ENCODE assay signal across 32 cellular contexts in genomic region chr22:24367841-24368240, GRCh38. TPM values are rescaled to one million over a fixed set of nuclear protein-coding genes. Genes with fewer than 3 reads are reported as not detected.
DNase-seq lines count a peak whose midpoint lies in the region; ATAC-seq, FAIRE-seq and TF ChIP-seq lines count a peak whose summit lies in the region.
"Had no signal": no experiment of that assay in that cellular context is flagged by ENCODE, and none has a peak within 500 bp of the region (broad histone marks: within the 10 kb centered on the region; RNA-seq: fewer than 3 reads in every experiment).

No MANE protein-coding gene starts in this region.

- DNase-seq in AG08395 (ENCODE audit: low spot score) (peak; percentile 41), HCEC 1CT (peak; percentile 30), astrocyte (ENCODE audit: low read depth) (no peak), left lobe of liver (ENCODE audit: low spot score) (no peak), DMS53 treated with DMSO at 0.1 percent for 48 hours (lab: John Stamatoyannopoulos, UW; ENCODE audit: unreplicated experiment) (no peak), glomerular visceral epithelial cell (ENCODE audit: extremely low spot score) (no peak), NCI-H2196 (lab: John Stamatoyannopoulos, UW; ENCODE audit: unreplicated experiment) (no peak)
- no peak for DNase-seq in activated CD8-positive, alpha-beta memory T cell treated with anti-CD3 and anti-CD28 coated beads, Interleukin-2, amount 50 U/mL, for 48 hours
- DNase-seq: activated CD4-positive, alpha-beta T cell treated with anti-CD3 and anti-CD28 coated beads for 1 hour; activated naive CD4-positive, alpha-beta T cell; activated T-cell treated with anti-CD3 and anti-CD28 coated beads, Interleukin-2, amount 50 U/mL, for 24 hours; adrenal gland; Caco-2; DMS79 treated with DMSO at 0.1 percent for 48 hours; endodermal cell; heart left ventricle; left cardiac atrium; mesendoderm; NCI-H526; Peyer's patch; psoas muscle; stimulated activated CD4-positive, alpha-beta T cell treated with anti-CD3 and anti-CD28 coated beads, Interleukin-1b, Interleukin-23, amount 100 ng/mL, for 48 hours; upper lobe of left lung had no signal

- no peaks in the 10 kb centered on the region for H3K27me3 Mint-ChIP-seq in astrocyte (ENCODE audit: low read depth, unreplicated experiment)
- H3K27me3 Mint-ChIP-seq: activated T-cell treated with anti-CD3 and anti-CD28 coated beads, Interleukin-2, amount 50 U/mL, for 24 hours had no signal

- no peak overlapping the region for H3K27ac Mint-ChIP-seq in astrocyte (ENCODE audit: unreplicated experiment)
- H3K27ac Mint-ChIP-seq: activated T-cell treated with anti-CD3 and anti-CD28 coated beads, Interleukin-2, amount 50 U/mL, for 24 hours; T-helper 1 cell treated with Interleukin-12 subunit alpha and Interleukin-12 subunit beta and Interleukin-4 antibody, amounts not matched to agents 30 μg/mL and 1 μg/mL, for 36 hours had no signal

- H3K4me1 ChIP-seq in astrocyte (ENCODE audit: insufficient read depth, low read length), result no peaks in the 10 kb centered on the region
- H3K4me1 ChIP-seq: adrenal gland, Caco-2, Peyer's patch, psoas muscle had no signal

- no peak overlapping the region for H2AFZ ChIP-seq in astrocyte (ENCODE audit: low read depth, low read length)

- H3K36me3 ChIP-seq in astrocyte (ENCODE audit: insufficient read depth, low read length), result peaks cover 33% of the 10 kb centered on the region

- H3K27me3 ChIP-seq in astrocyte (ENCODE audit: insufficient read depth, low read length), result no peaks in the 10 kb centered on the region
- H3K27me3 ChIP-seq: adrenal gland; BLaER1 treated with 17β-estradiol and CSF1 and Interleukin-3, amounts not matched to agents 10 nM and 100 nM; esophagus muscularis mucosa; heart left ventricle; neutrophil; Peyer's patch; SJSA1; upper lobe of left lung had no signal

- H3K9me3 ChIP-seq in astrocyte (ENCODE audit: insufficient read depth, low read depth, low read length), result no peaks in the 10 kb centered on the region
- H3K9me3 ChIP-seq: A549, adrenal gland, Caco-2, esophagus muscularis mucosa, heart left ventricle, neutrophil, Peyer's patch, psoas muscle, SJSA1, upper lobe of left lung had no signal

- peaks cover 31% of the 10 kb centered on the region for H3K36me3 Mint-ChIP-seq in astrocyte (ENCODE audit: low read depth, unreplicated experiment)

- H3K9me3 Mint-ChIP-seq in astrocyte (ENCODE audit: unreplicated experiment), result no peaks in the 10 kb centered on the region
- H3K9me3 Mint-ChIP-seq: endodermal cell; T-helper 1 cell treated with Interleukin-12 subunit alpha and Interleukin-12 subunit beta and Interleukin-4 antibody, amounts not matched to agents 30 μg/mL and 1 μg/mL, for 36 hours had no signal

- peak; percentile 17 for FAIRE-seq in astrocyte (lab: Jason Lieb, UNC)
- FAIRE-seq: A549, bronchial epithelial cell had no signal

- no peak for TF ChIP-seq CTCF in astrocyte (IDR thresholded peaks at IDR 0.05; ENCODE audit: insufficient read depth, low read depth, low read length)

- H3K79me2 ChIP-seq in astrocyte (ENCODE audit: insufficient read depth, low read length), result no peaks in the 10 kb centered on the region

- no peak overlapping the region for H3K4me3 ChIP-seq in astrocyte (ENCODE audit: insufficient read depth, low read depth, low read length)
- H3K4me3 ChIP-seq: A549; adrenal gland; BLaER1 treated with 17β-estradiol and CSF1 and Interleukin-3, amounts not matched to agents 10 nM and 100 nM; coronary artery; esophagus muscularis mucosa; heart left ventricle; Peyer's patch; psoas muscle; SJSA1; skin epidermis; upper lobe of left lung had no signal

- ATAC-seq in left lobe of liver, result peak; percentile 48
- ATAC-seq: A549, left cardiac atrium, psoas muscle had no signal

- H3K4me3 Mint-ChIP-seq in astrocyte (ENCODE audit: unreplicated experiment), result no peak overlapping the region
- H3K4me3 Mint-ChIP-seq: activated T-cell treated with anti-CD3 and anti-CD28 coated beads, Interleukin-2, amount 50 U/mL, for 24 hours; endodermal cell; T-helper 1 cell treated with Interleukin-12 subunit alpha and Interleukin-12 subunit beta and Interleukin-4 antibody, amounts not matched to agents 30 μg/mL and 1 μg/mL, for 36 hours had no signal

- H3K4me1 Mint-ChIP-seq in astrocyte (ENCODE audit: low read depth, unreplicated experiment), result no peaks in the 10 kb centered on the region
- H3K4me1 Mint-ChIP-seq: endodermal cell had no signal

- H4K20me1 ChIP-seq in astrocyte (ENCODE audit: insufficient read depth, low read length), result no peaks in the 10 kb centered on the region
- H4K20me1 ChIP-seq: BLaER1 treated with 17β-estradiol and CSF1 and Interleukin-3, amounts not matched to agents 10 nM and 100 nM had no signal

- no peak overlapping the region for H3K27ac ChIP-seq in astrocyte (ENCODE audit: low read depth, low read length)
- H3K27ac ChIP-seq: A549; adrenal gland; BLaER1 treated with 17β-estradiol and CSF1 and Interleukin-3, amounts not matched to agents 10 nM and 100 nM; coronary artery; esophagus muscularis mucosa; heart left ventricle; neutrophil; Peyer's patch; psoas muscle; SJSA1; skin epidermis; upper lobe of left lung had no signal

- no peak overlapping the region for H3K4me2 ChIP-seq in astrocyte (ENCODE audit: low read length)
- H3K4me2 ChIP-seq: A549; BLaER1 treated with 17β-estradiol and CSF1 and Interleukin-3, amounts not matched to agents 10 nM and 100 nM had no signal

- no peak overlapping the region for H3K9ac ChIP-seq in astrocyte (ENCODE audit: low read length)
- H3K9ac ChIP-seq: BLaER1 treated with 17β-estradiol and CSF1 and Interleukin-3, amounts not matched to agents 10 nM and 100 nM had no signal

RNA-seq across cellular contexts. Expression of gene ADORA2A, which starts 59.6 kb away (rescaled TPM):
- total RNA-seq in astrocyte (2.2 and 3.9 TPM in 2 replicates), left lobe of liver (4.1 TPM)

Comparison
In these comparisons a context has a peak if more than half of its experiments do, and no peak if none do; other contexts are left out.
1. DNase-seq: peak in AG08395 (single experiment) and HCEC 1CT (single experiment); none in astrocyte (single experiment), left lobe of liver (single experiment), activated CD8-positive, alpha-beta memory T cell treated with anti-CD3 and anti-CD28 coated beads, Interleukin-2, amount 50 U/mL, for 48 hours (single experiment), DMS53 treated with DMSO at 0.1 percent for 48 hours (single experiment), glomerular visceral epithelial cell (single experiment) and NCI-H2196 (single experiment).